Comparison of ENCODE assay signal across 8 cellular contexts in genomic region chr1:83805921-83806320, GRCh38.
"Had no signal": no experiment of that assay in that cellular context is flagged by ENCODE, and none has a peak within 500 bp of the region (broad histone marks: within the 10 kb centered on the region; RNA-seq: fewer than 3 reads in every experiment).

No MANE protein-coding gene starts in this region.

- H2AFZ ChIP-seq: GM23248 had no signal

- FAIRE-seq: H54 had no signal

- H3K9ac ChIP-seq: GM23248 had no signal

- H3K27ac Mint-ChIP-seq: HFFc6 had no signal

- DNase-seq: GM23248, GOT3, H7, H9, HCEC 1CT, HFFc6 had no signal

- ATAC-seq: HCT116 had no signal

- H3K9me3 Mint-ChIP-seq: H9, HFFc6 had no signal

- H3K4me3 ChIP-seq: GM23248 had no signal

- H3K27ac ChIP-seq: GM23248 had no signal

- H3K4me3 Mint-ChIP-seq: H9, HFFc6 had no signal
